ENCODE assay signal across 8 cellular contexts in the genomic region with DNA sequence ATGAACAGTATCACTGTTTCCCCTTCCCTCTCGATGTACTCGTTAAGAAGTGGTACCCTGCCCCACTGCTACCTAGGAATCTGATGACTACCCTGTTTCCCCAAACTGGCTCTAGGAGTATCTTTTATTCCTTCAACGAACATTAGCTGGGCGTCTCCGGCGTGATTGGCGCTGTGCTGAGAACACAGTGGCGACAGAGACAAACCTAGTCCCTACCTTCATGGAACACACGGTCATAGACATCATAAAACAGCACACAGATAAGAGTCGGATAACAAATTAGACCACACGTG. TPM values are rescaled to one million over a fixed set of nuclear protein-coding genes. Genes with fewer than 3 reads are reported as not detected.
DNase-seq lines count a peak whose midpoint lies in the region; ATAC-seq and TF ChIP-seq lines count a peak whose summit lies in the region.

No MANE protein-coding gene starts in this region.

- H3K27me3 Mint-ChIP-seq in Caco-2 (ENCODE audit: insufficient read depth, unreplicated experiment), result no peaks in the 10 kb centered on the region
- peaks cover 35% of the 10 kb centered on the region for H3K27me3 Mint-ChIP-seq in osteocyte (ENCODE audit: unreplicated experiment)

- TF ChIP-seq POLR2A in Peyer's patch (IDR thresholded peaks at IDR 0.05), result no peak

- H3K9me3 Mint-ChIP-seq in Caco-2 (ENCODE audit: unreplicated experiment) (no peaks in the 10 kb centered on the region), osteocyte (ENCODE audit: unreplicated experiment) (no peaks in the 10 kb centered on the region)

- peak overlapping the region; percentile 98 for H3K4me3 Mint-ChIP-seq in Caco-2 (ENCODE audit: unreplicated experiment)
- peak overlapping the region; percentile 89 for H3K4me3 Mint-ChIP-seq in osteocyte (ENCODE audit: unreplicated experiment)

- POLR2A ChIA-PET in Caco-2 (lab: Charles Lee), result interaction anchor here (2.9 kb wide), 1 partner anchor 20 kb away, joined by 84 read pairs; no protein-coding TSS in a partner anchor

- no TSS peak for BruUV-seq in Caco-2 (replicated peaks; lab: Mats Ljungman, UMichigan)

- H3K4me3 ChIP-seq in Caco-2 (ENCODE audit: low read depth, low read length), result peak overlapping the region; percentile 67
- peak overlapping the region; percentile 75 to 88 (median 88) for H3K4me3 ChIP-seq in Peyer's patch

- ATAC-seq in esophagus mucosa, result peak; percentile 1
- ATAC-seq in GM18907 (IDR thresholded peaks at IDR 0.05; ENCODE audit: unreplicated experiment), result no peak
- no peak for ATAC-seq in HG03457 (IDR thresholded peaks at IDR 0.05; ENCODE audit: unreplicated experiment)
- no peak for ATAC-seq in GM21717 (IDR thresholded peaks at IDR 0.05; ENCODE audit: unreplicated experiment)

- intact Hi-C loops in Caco-2 (cut with micrococcal nuclease; ENCODE audit: unreplicated experiment), result loop anchor here (2.0 kb wide), 1 partner anchor 131 kb away; the partner anchor contains the start of gene FBXO46

- peak overlapping the region; percentile 91 to 94 (median 92) for H3K27ac ChIP-seq in Peyer's patch

- no peaks in the 10 kb centered on the region for H3K27me3 ChIP-seq in Caco-2 (replicated peaks; ENCODE audit: control insufficient read depth, insufficient read depth, low read length)
- no peaks in the 10 kb centered on the region for H3K27me3 ChIP-seq in Peyer's patch

- no peaks in the 10 kb centered on the region for H3K9me3 ChIP-seq in Caco-2
- no peaks in the 10 kb centered on the region for H3K9me3 ChIP-seq in Peyer's patch

- no peak for TF ChIP-seq CTCF in Caco-2 (IDR thresholded peaks at IDR 0.05; ENCODE audit: insufficient read depth in 1 of 2, low read depth in 1 of 2, low read length in 1 of 2, severe bottlenecking in 1 of 2, unreplicated experiment in 1 of 2)
- no peak for TF ChIP-seq CTCF in Peyer's patch (IDR thresholded peaks at IDR 0.05)
- no peak for TF ChIP-seq CTCF in osteocyte (IDR thresholded peaks at IDR 0.05)

- no peaks in the 10 kb centered on the region for H3K4me1 ChIP-seq in Caco-2
- H3K4me1 ChIP-seq in Peyer's patch, result peaks cover 3 to 22% (median 11%) of the 10 kb centered on the region in 4 donors

- CTCF ChIA-PET in Caco-2 (lab: Charles Lee), result interaction anchor here (1.5 to 3.6 kb wide), 2 partner anchors 19 to 45 kb away, joined by 27 to 86 read pairs; no protein-coding TSS in a partner anchor

- peaks cover 1% of the 10 kb centered on the region; the same call in 1 of the 2 replicates for H3K36me3 ChIP-seq in Caco-2 (ENCODE audit: control insufficient read depth, insufficient read depth, low read length)
- peaks cover 0 to 11% (median 0%) of the 10 kb centered on the region in 3 donors for H3K36me3 ChIP-seq in Peyer's patch

- H3K36me3 Mint-ChIP-seq in Caco-2 (ENCODE audit: insufficient read depth, unreplicated experiment) (peaks cover 66% of the 10 kb centered on the region), osteocyte (ENCODE audit: unreplicated experiment) (peaks cover 10% of the 10 kb centered on the region)

- DNase-seq in Caco-2 (no peak), Peyer's patch (peak in 1 of 3 donors; percentile 73), osteocyte (ENCODE audit: extremely low spot score, unreplicated experiment) (no peak), UCSD-AML1 (lab: John Stamatoyannopoulos, UW; ENCODE audit: unreplicated experiment) (no peak)

- H3K4me1 Mint-ChIP-seq in Caco-2 (ENCODE audit: low read depth, unreplicated experiment) (peaks cover 14% of the 10 kb centered on the region), osteocyte (ENCODE audit: unreplicated experiment) (peaks cover 28% of the 10 kb centered on the region)

- H3K27ac Mint-ChIP-seq in Caco-2 (ENCODE audit: unreplicated experiment) (peak overlapping the region; percentile 95), osteocyte (ENCODE audit: unreplicated experiment) (peak overlapping the region; percentile 98)

RNA-seq across cellular contexts. Expression of gene SYMPK, which starts 0.7 kb away (rescaled TPM):
- total RNA-seq in Caco-2 (2022) (81.8 and 85.0 TPM in 2 replicates), Peyer's patch (100 to 1,000 TPM in 1 of 4 donors, 10 to 100 TPM in 3; 44.0 to 158 (median 90.3) TPM), esophagus mucosa (42.9 TPM), osteocyte (67.2 and 72.1 TPM in 2 replicates)

RNA-seq across cellular contexts. Expression of gene FOXA3, which starts 1.9 kb away (rescaled TPM):
- 15.3 and 19.0 TPM in 2 replicates for total RNA-seq in Caco-2 (2022)
- total RNA-seq in Peyer's patch, result 10 to 100 TPM in 3 of 4 donors, 1 to 10 TPM in 1; 9.1 to 17.0 (median 10.6) TPM
- not detected for total RNA-seq in esophagus mucosa
- total RNA-seq in osteocyte, result not detected in 2 replicates

RNA-seq across cellular contexts. Expression of gene IRF2BP1, which starts 23.7 kb away (rescaled TPM):
- total RNA-seq in Caco-2 (2022), result 27.6 and 29.2 TPM in 2 replicates
- 10 to 100 TPM; 18.2 to 26.4 (median 23.1) TPM for total RNA-seq in Peyer's patch
- total RNA-seq in esophagus mucosa, result 10.0 TPM
- total RNA-seq in osteocyte, result 29.4 and 30.9 TPM in 2 replicates

RNA-seq across cellular contexts. Expression of gene MYPOP, which starts 40.2 kb away (rescaled TPM):
- 15.8 and 18.1 TPM in 2 replicates for total RNA-seq in Caco-2 (2022)
- total RNA-seq in Peyer's patch, result 10 to 100 TPM in 3 of 4 donors, 1 to 10 TPM in 1; 4.1 to 17.7 (median 14.2) TPM
- total RNA-seq in esophagus mucosa, result 3.7 TPM
- total RNA-seq in osteocyte, result 9.9 and 10.4 TPM in 2 replicates

RNA-seq across cellular contexts. Expression of gene RSPH6A, which starts 47.1 kb away (rescaled TPM):
- total RNA-seq in Caco-2 (2022), result 0.23 and 0.30 TPM in 2 replicates
- total RNA-seq in Peyer's patch, result 1 to 10 TPM in 1 of 4 donors, under 1 TPM in 1, not detected in 2; 0.54 to 3.3 TPM
- total RNA-seq in esophagus mucosa, result 0.12 TPM
- 0.30 and 0.42 TPM in 2 replicates for total RNA-seq in osteocyte

Comparison
In these comparisons a context has a peak if more than half of its experiments do, and no peak if none do; other contexts are left out.
1. RNA of gene FOXA3, which starts 1.9 kb away (total RNA-seq): 15.3 to 19.0 TPM in Caco-2 and 9.1 to 17.0 TPM in Peyer's patch; not detected in esophagus mucosa (single experiment) and not detected in osteocyte; every median in the first group is over 10 times any median in the second.